Comparison of ENCODE assay signal across 9 cellular contexts in the genomic region with DNA sequence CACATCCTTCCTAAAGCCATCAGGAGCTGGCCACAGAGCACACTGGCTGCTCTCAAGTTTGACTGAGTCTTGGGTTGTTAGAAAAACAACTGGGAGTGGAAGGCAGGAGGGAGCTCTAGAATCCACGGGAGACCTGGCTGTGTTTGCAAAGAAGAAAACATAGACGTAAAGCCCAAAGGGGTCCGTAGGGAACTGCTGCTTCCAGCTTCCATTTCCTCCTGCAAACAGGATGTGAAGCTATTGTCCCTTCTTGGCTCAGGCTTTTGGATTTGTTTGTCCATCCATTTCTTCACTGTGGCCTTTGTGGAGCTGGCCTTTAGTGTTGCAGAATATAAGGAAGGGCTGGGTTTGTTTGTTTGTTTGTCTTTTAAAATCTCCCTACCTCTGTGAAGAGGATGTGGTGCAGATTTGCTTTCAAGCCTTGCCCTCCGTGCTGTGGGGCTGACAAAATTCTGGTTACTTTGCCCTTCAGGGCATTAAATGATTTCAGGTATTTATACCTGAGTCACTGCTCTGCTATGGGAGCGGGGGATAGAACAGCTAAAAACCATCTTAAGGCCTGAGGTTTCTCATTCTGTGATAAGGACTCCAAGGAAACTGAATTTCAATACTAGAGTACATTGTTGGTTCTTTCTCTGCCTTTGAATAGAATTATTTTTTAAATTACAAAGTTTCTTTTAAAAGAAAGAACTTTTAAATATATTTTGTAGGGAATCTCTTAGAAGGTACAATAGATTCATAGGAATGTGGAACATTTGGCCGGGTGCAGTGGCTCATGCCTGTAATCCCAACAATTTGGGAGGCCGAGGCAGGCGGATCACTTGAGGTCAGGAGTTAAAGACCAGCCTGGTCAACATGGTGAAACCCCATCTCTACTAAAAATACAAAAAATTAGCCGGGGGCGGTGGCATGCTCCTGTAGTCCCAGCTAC.
DNase-seq lines count a peak whose midpoint lies in the region; ATAC-seq and TF ChIP-seq lines count a peak whose summit lies in the region.
"Had no signal": no experiment of that assay in that cellular context is flagged by ENCODE, and none has a peak within 500 bp of the region (broad histone marks: within the 10 kb centered on the region; RNA-seq: fewer than 3 reads in every experiment).

No MANE protein-coding gene starts in this region.

- no peak for TF ChIP-seq CTCF in coronary artery (IDR thresholded peaks at IDR 0.05)
- TF ChIP-seq CTCF in upper lobe of left lung (IDR thresholded peaks at IDR 0.05), result no peak

- H3K27ac ChIP-seq in coronary artery, result peak overlapping the region; percentile 14 to 84
- H3K27ac ChIP-seq in upper lobe of left lung, result peak overlapping the region; percentile 73 to 82 (median 73)

- DNase-seq in NCI-H226 (peak; percentile 60), coronary artery (ENCODE audit: low spot score) (no peak), lung microvascular endothelial cell (ENCODE audit: low read depth in 2 of 2) (peak; percentile 50 to 58), upper lobe of left lung (no peak)
- DNase-seq in activated effector memory CD4-positive, alpha-beta T cell treated with Interleukin-2 at 50 U/mL for 16 hours, result no peak
- no peak for DNase-seq in stimulated activated CD8-positive, alpha-beta memory T cell treated with anti-CD3 and anti-CD28 coated beads, Interleukin-4, amount 100 ng/mL, for 48 hours
- no peak for DNase-seq in activated naive CD4-positive, alpha-beta T cell treated with anti-CD3 and anti-CD28 coated beads for 36 hours
- DNase-seq: activated CD8-positive, alpha-beta memory T cell treated with anti-CD3 and anti-CD28 coated beads for 24 hours; stimulated activated CD4-positive, alpha-beta T cell treated with anti-CD3 and anti-CD28 coated beads, Interleukin-2, amount 100 ng/mL, for 24 hours had no signal

- ATAC-seq in upper lobe of left lung (ENCODE audit: low FRiP score in 2 of 2), result no peak

- intact Hi-C loops in activated naive CD4-positive, alpha-beta T cell treated with anti-CD3 and anti-CD28 coated beads for 36 hours (cut with micrococcal nuclease), result no loop called here

- H3K4me1 ChIP-seq in upper lobe of left lung, result peaks cover 20 to 25% (median 23%) of the 10 kb centered on the region in 4 donors

- H3K4me3 Mint-ChIP-seq in activated naive CD4-positive, alpha-beta T cell treated with anti-CD3 and anti-CD28 coated beads for 36 hours, result no peak overlapping the region

- 74 to 76% methylated on average over 10 of the region's 10 CpGs for WGBS in upper lobe of left lung, 2 donors

- no peaks in the 10 kb centered on the region for H3K9me3 ChIP-seq in upper lobe of left lung

- peaks cover 5% of the 10 kb centered on the region for H3K36me3 Mint-ChIP-seq in activated naive CD4-positive, alpha-beta T cell treated with anti-CD3 and anti-CD28 coated beads for 36 hours (ENCODE audit: low read depth)

- no peak overlapping the region for H3K27ac Mint-ChIP-seq in activated naive CD4-positive, alpha-beta T cell treated with anti-CD3 and anti-CD28 coated beads for 36 hours

- no peaks in the 10 kb centered on the region for H3K36me3 ChIP-seq in upper lobe of left lung

- H3K9me3 Mint-ChIP-seq in activated naive CD4-positive, alpha-beta T cell treated with anti-CD3 and anti-CD28 coated beads for 36 hours, result no peaks in the 10 kb centered on the region

- CTCF ChIA-PET in activated naive CD4-positive, alpha-beta T cell treated with anti-CD3 and anti-CD28 coated beads for 36 hours (lab: Charles Lee), result interaction anchor here (0.7 to 1.5 kb wide), 4 partner anchors 34 to 108 kb away, joined by 3 to 4 read pairs (median 4); no protein-coding TSS in a partner anchor

- H3K27me3 Mint-ChIP-seq in activated naive CD4-positive, alpha-beta T cell treated with anti-CD3 and anti-CD28 coated beads for 36 hours (ENCODE audit: low read depth), result no peaks in the 10 kb centered on the region

- TF ChIP-seq EP300 in upper lobe of left lung (IDR thresholded peaks at IDR 0.05), result no peak

- no peaks in the 10 kb centered on the region for H3K27me3 ChIP-seq in upper lobe of left lung

- no peak for TF ChIP-seq POLR2A in upper lobe of left lung (IDR thresholded peaks at IDR 0.05)

- peaks cover 14% of the 10 kb centered on the region for H3K4me1 Mint-ChIP-seq in activated naive CD4-positive, alpha-beta T cell treated with anti-CD3 and anti-CD28 coated beads for 36 hours (ENCODE audit: low read depth)

- H3K4me3 ChIP-seq in coronary artery (no peak overlapping the region), upper lobe of left lung (no peak overlapping the region)

Comparison
In these comparisons a context has a peak if more than half of its experiments do, and no peak if none do; other contexts are left out.
1. DNase-seq: peak in NCI-H226 (single experiment) and lung microvascular endothelial cell (2 of 2); none in coronary artery (single experiment), upper lobe of left lung (0 of 2), activated effector memory CD4-positive, alpha-beta T cell treated with Interleukin-2 at 50 U/mL for 16 hours (single experiment), stimulated activated CD8-positive, alpha-beta memory T cell treated with anti-CD3 and anti-CD28 coated beads, Interleukin-4, amount 100 ng/mL, for 48 hours (single experiment) and activated naive CD4-positive, alpha-beta T cell treated with anti-CD3 and anti-CD28 coated beads for 36 hours (single experiment).